Comparison of ENCODE assay signal across 16 cellular contexts in the genomic region with DNA sequence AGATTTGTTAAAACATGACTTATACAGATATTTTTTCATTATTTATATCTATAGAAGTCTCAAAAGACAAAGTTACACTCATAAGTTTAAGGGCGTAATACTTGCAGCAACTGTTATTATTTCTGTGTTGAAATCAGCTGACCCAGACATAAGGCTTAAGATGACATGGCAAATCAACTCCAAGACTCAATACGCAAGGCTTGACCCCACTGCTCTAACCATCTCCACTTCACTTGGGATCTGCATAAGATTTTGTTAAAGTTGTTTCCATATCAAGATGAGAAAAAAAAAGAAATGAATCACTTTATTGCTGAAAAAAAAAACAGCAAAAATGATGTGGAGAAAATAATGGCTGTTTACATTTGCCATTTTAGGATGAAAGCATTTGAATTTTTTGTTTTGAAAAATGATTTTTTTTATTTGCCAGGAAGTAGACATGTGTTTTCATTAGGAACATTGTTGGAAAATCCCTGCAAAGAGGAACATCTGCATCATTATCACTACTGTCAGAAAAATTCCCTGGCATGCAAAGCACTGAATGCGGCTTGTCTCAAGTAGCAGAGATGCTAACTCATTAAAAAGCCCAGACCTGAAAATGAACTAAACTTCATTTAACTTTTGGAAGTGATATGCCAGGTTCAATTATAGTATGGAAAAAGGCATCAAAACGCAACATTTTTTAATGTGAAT.
DNase-seq lines count a peak whose midpoint lies in the region; ATAC-seq and TF ChIP-seq lines count a peak whose summit lies in the region.
"Had no signal": no experiment of that assay in that cellular context is flagged by ENCODE, and none has a peak within 500 bp of the region (broad histone marks: within the 10 kb centered on the region; RNA-seq: fewer than 3 reads in every experiment).

No MANE protein-coding gene starts in this region.

- peaks cover 23% of the 10 kb centered on the region for H3K4me1 ChIP-seq in skeletal muscle satellite cell (ENCODE audit: control insufficient read depth, insufficient read depth, low read length)
- H3K4me1 ChIP-seq: BLaER1 treated with 17β-estradiol and CSF1 and Interleukin-3, amounts not matched to agents 10 nM and 100 nM had no signal

- H3K9ac ChIP-seq in skeletal muscle satellite cell (ENCODE audit: low read depth, low read length): no peak overlapping the region
- H3K9ac ChIP-seq: BLaER1 treated with 17β-estradiol and CSF1 and Interleukin-3, amounts not matched to agents 10 nM and 100 nM; KMS-11 had no signal

- DNase-seq in EH (ENCODE audit: low read depth) (peak; percentile 57), amniotic epithelial cell (ENCODE audit: low read depth) (peak; percentile 36), fibroblast of the aortic adventitia (ENCODE audit: low read depth) (peak; percentile 21), HuH-7 (ENCODE audit: low spot score) (no peak), NCI-H1694 treated with DMSO at 0.1 percent for 48 hours (lab: John Stamatoyannopoulos, UW) (no peak)
- DNase-seq: CD8-positive, alpha-beta memory T cell; NCI-H1436; NCI-H2029 treated with DMSO at 0.1 percent for 48 hours; NCI-H2171 treated with DMSO at 0.1 percent for 48 hours; NCI-H510A; NCI-H774; PC-3 had no signal

- TF ChIP-seq CTCF in fibroblast of the aortic adventitia (IDR thresholded peaks at IDR 0.05; ENCODE audit: insufficient read depth, low read length): no peak

- H3K9me3 ChIP-seq in skeletal muscle satellite cell (replicated peaks; ENCODE audit: low read length): no peaks in the 10 kb centered on the region
- H3K9me3 ChIP-seq: BLaER1 treated with 17β-estradiol and CSF1 and Interleukin-3, amounts not matched to agents 10 nM and 100 nM had no signal

- H3K4me3 ChIP-seq in fibroblast of the aortic adventitia (ENCODE audit: low read depth, low read length): no peak overlapping the region
- no peak overlapping the region for H3K4me3 ChIP-seq in skeletal muscle satellite cell (ENCODE audit: low read length)
- H3K4me3 ChIP-seq: BLaER1 treated with 17β-estradiol and CSF1 and Interleukin-3, amounts not matched to agents 10 nM and 100 nM had no signal

- no peak for TF ChIP-seq POLR2A in GM18505 (IDR thresholded peaks at IDR 0.05; ENCODE audit: borderline replicate concordance, extremely low read depth, insufficient read depth, insufficient read length)

- H3K27me3 ChIP-seq in skeletal muscle satellite cell (ENCODE audit: control insufficient read depth, insufficient read depth, low read length): no peaks in the 10 kb centered on the region
- H3K27me3 ChIP-seq: BLaER1 treated with 17β-estradiol and CSF1 and Interleukin-3, amounts not matched to agents 10 nM and 100 nM had no signal

- peak overlapping the region; percentile 42 for H3K4me2 ChIP-seq in skeletal muscle satellite cell (ENCODE audit: low read length)
- H3K4me2 ChIP-seq: BLaER1 treated with 17β-estradiol and CSF1 and Interleukin-3, amounts not matched to agents 10 nM and 100 nM; KMS-11 had no signal

- no peak for ATAC-seq in GM18505 (IDR thresholded peaks at IDR 0.05; ENCODE audit: unreplicated experiment)
- ATAC-seq: PC-3 had no signal

- no peaks in the 10 kb centered on the region for H3K36me3 ChIP-seq in skeletal muscle satellite cell (ENCODE audit: insufficient read depth, low read length)
- H3K36me3 ChIP-seq: BLaER1 treated with 17β-estradiol and CSF1 and Interleukin-3, amounts not matched to agents 10 nM and 100 nM had no signal

Comparison
In these comparisons a context has a peak if more than half of its experiments do, and no peak if none do; other contexts are left out.
1. DNase-seq: peak in EH (single experiment), amniotic epithelial cell (single experiment) and fibroblast of the aortic adventitia (single experiment); none in HuH-7 (single experiment) and NCI-H1694 treated with DMSO at 0.1 percent for 48 hours (single experiment).